Comparison of ENCODE assay signal across 40 cellular contexts in genomic region chr14:43207189-43207588, GRCh38.
"Had no signal": no experiment of that assay in that cellular context is flagged by ENCODE, and none has a peak within 500 bp of the region (broad histone marks: within the 10 kb centered on the region; RNA-seq: fewer than 3 reads in every experiment).

No MANE protein-coding gene starts in this region.

- H3K27ac ChIP-seq: adrenal gland, ascending aorta, body of pancreas, brain microvascular endothelial cell, breast epithelium, cardiac muscle cell had no signal

- FAIRE-seq: astrocyte, bronchial epithelial cell had no signal

- H3K27ac Mint-ChIP-seq: activated naive CD4-positive, alpha-beta T cell treated with anti-CD3 and anti-CD28 coated beads for 36 hours; activated naive CD4-positive, alpha-beta T cell treated with anti-CD3 and anti-CD28 coated beads, Interleukin-2, amount 10 ng/mL, durations not matched to agents 7 days and 5 days; activated naive CD4-positive, alpha-beta T cell treated with anti-CD3 and anti-CD28 coated beads, Interleukin-2, amount 50 U/mL, for 24 hours; activated naive CD4-positive, alpha-beta T cell treated with anti-CD3 and anti-CD28 coated beads, Interleukin-2, amount 50 U/mL, for 72 hours; activated naive CD8-positive, alpha-beta T cell; activated naive CD8-positive, alpha-beta T cell treated with anti-CD3 and anti-CD28 coated beads for 36 hours; activated naive CD8-positive, alpha-beta T cell treated with anti-CD3 and anti-CD28 coated beads, Interleukin-2, amount 10 ng/mL, durations not matched to agents 7 days and 5 days; activated naive CD8-positive, alpha-beta T cell treated with anti-CD3 and anti-CD28 coated beads, Interleukin-2, amount 50 U/mL, for 24 hours; activated T-cell treated with anti-CD3 and anti-CD28 coated beads, Interleukin-2, amount 50 U/mL, for 24 hours; activated T-cell treated with anti-CD3 and anti-CD28 coated beads, Interleukin-2, amount 50 U/mL, for 72 hours; activated T-helper 1 cell treated with anti-CD3 and anti-CD28 coated beads, Interleukin-12 subunit alpha, Interleukin-12 subunit beta, Interleukin-2, Interleukin-4 antibody, amounts not matched to agents 30 ng/mL and 10 ng/mL and 1 ng/mL, durations not matched to agents 14 hours and 24 hours and 36 hours; activated T-helper 17 cell treated with anti-CD3 and anti-CD28 coated beads, Interleukin-2, amount 50 U/mL, for 72 hours; activated T-helper 2 cell treated with anti-CD3 and anti-CD28 coated beads, Interferon-gamma antibody, Interleukin-2, Interleukin-4, amounts not matched to agents 10 μg/mL and 5 μg/mL and 100 μg/mL, durations not matched to agents 14 hours and 24 hours and 36 hours; brain had no signal

- H3K4me3 ChIP-seq: adrenal gland, ascending aorta, body of pancreas, breast epithelium, cardiac muscle cell had no signal

- DNase-seq: activated effector memory CD4-positive, alpha-beta T cell treated with anti-CD3 and anti-CD28 coated beads, Interleukin-2, amount 50 U/mL, for 16 hours; activated effector memory CD4-positive, alpha-beta T cell treated with Interleukin-2 at 50 U/mL for 16 hours; activated gamma-delta T cell; activated gamma-delta T cell treated with Interleukin-2 at 50 U/mL for 16 hours; activated naive CD4-positive, alpha-beta T cell; activated naive CD4-positive, alpha-beta T cell treated with anti-CD3 and anti-CD28 coated beads for 36 hours; activated naive CD4-positive, alpha-beta T cell treated with anti-CD3 and anti-CD28 coated beads, Interleukin-2, amount 10 ng/mL, durations not matched to agents 7 days and 5 days; activated naive CD4-positive, alpha-beta T cell treated with anti-CD3 and anti-CD28 coated beads, Interleukin-2, amount 50 U/mL, for 16 hours; activated naive CD4-positive, alpha-beta T cell treated with Interleukin-2 at 50 U/mL for 16 hours; activated naive CD8-positive, alpha-beta T cell treated with anti-CD3 and anti-CD28 coated beads for 36 hours; activated naive CD8-positive, alpha-beta T cell treated with anti-CD3 and anti-CD28 coated beads, Interleukin-2, amount 10 ng/mL, durations not matched to agents 7 days and 5 days; activated naive CD8-positive, alpha-beta T cell treated with anti-CD3 and anti-CD28 coated beads, Interleukin-2, amount 50 U/mL, for 24 hours; activated T-cell treated with anti-CD3 and anti-CD28 coated beads, Interleukin-2, amount 50 U/mL, for 1 hour; activated T-cell treated with anti-CD3 and anti-CD28 coated beads, Interleukin-2, amount 50 U/mL, for 24 hours; activated T-cell treated with anti-CD3 and anti-CD28 coated beads, Interleukin-2, amount 50 U/mL, for 4 hours; activated T-cell treated with anti-CD3 and anti-CD28 coated beads, Interleukin-2, amount 50 U/mL, for 48 hours; activated T-cell treated with anti-CD3 and anti-CD28 coated beads, Interleukin-2, amount 50 U/mL, for 72 hours; adrenal gland; amniotic stem cell; amygdala; anterior cingulate cortex; aorta; body of pancreas; brain microvascular endothelial cell; caudate nucleus; central memory CD4-positive, alpha-beta T cell; cerebellar nuclear complex had no signal

- H3K36me3 ChIP-seq: adrenal gland, ascending aorta, brain microvascular endothelial cell, breast epithelium, cardiac muscle cell had no signal

- H3K4me3 Mint-ChIP-seq: activated naive CD4-positive, alpha-beta T cell treated with anti-CD3 and anti-CD28 coated beads for 36 hours; activated naive CD4-positive, alpha-beta T cell treated with anti-CD3 and anti-CD28 coated beads, Interleukin-2, amount 10 ng/mL, durations not matched to agents 7 days and 5 days; activated naive CD4-positive, alpha-beta T cell treated with anti-CD3 and anti-CD28 coated beads, Interleukin-2, amount 50 U/mL, for 24 hours; activated naive CD8-positive, alpha-beta T cell; activated naive CD8-positive, alpha-beta T cell treated with anti-CD3 and anti-CD28 coated beads for 36 hours; activated naive CD8-positive, alpha-beta T cell treated with anti-CD3 and anti-CD28 coated beads, Interleukin-2, amount 10 ng/mL, durations not matched to agents 7 days and 5 days; activated naive CD8-positive, alpha-beta T cell treated with anti-CD3 and anti-CD28 coated beads, Interleukin-2, amount 50 U/mL, for 24 hours; activated T-cell treated with anti-CD3 and anti-CD28 coated beads, Interleukin-2, amount 50 U/mL, for 24 hours; activated T-cell treated with anti-CD3 and anti-CD28 coated beads, Interleukin-2, amount 50 U/mL, for 4 hours; activated T-cell treated with anti-CD3 and anti-CD28 coated beads, Interleukin-2, amount 50 U/mL, for 72 hours; activated T-helper 1 cell treated with anti-CD3 and anti-CD28 coated beads, Interleukin-12 subunit alpha, Interleukin-12 subunit beta, Interleukin-2, Interleukin-4 antibody, amounts not matched to agents 30 ng/mL and 10 ng/mL and 1 ng/mL, durations not matched to agents 14 hours and 24 hours and 36 hours; activated T-helper 17 cell treated with anti-CD3 and anti-CD28 coated beads, Interleukin-2, amount 50 U/mL, for 72 hours; brain; central memory CD8-positive, alpha-beta T cell had no signal

- H3K9me3 Mint-ChIP-seq: activated naive CD4-positive, alpha-beta T cell treated with anti-CD3 and anti-CD28 coated beads, Interleukin-2, amount 50 U/mL, for 24 hours; brain had no signal

- H3K27me3 ChIP-seq: adrenal gland, ascending aorta, body of pancreas, brain microvascular endothelial cell, breast epithelium, cardiac muscle cell had no signal

- H3K4me1 ChIP-seq: adrenal gland, ascending aorta, body of pancreas, breast epithelium had no signal

- H3K4me1 Mint-ChIP-seq: activated naive CD4-positive, alpha-beta T cell treated with anti-CD3 and anti-CD28 coated beads, Interleukin-2, amount 10 ng/mL, durations not matched to agents 7 days and 5 days; activated naive CD4-positive, alpha-beta T cell treated with anti-CD3 and anti-CD28 coated beads, Interleukin-2, amount 50 U/mL, for 24 hours; activated naive CD8-positive, alpha-beta T cell treated with anti-CD3 and anti-CD28 coated beads for 36 hours; activated naive CD8-positive, alpha-beta T cell treated with anti-CD3 and anti-CD28 coated beads, Interleukin-2, amount 10 ng/mL, durations not matched to agents 7 days and 5 days; activated naive CD8-positive, alpha-beta T cell treated with anti-CD3 and anti-CD28 coated beads, Interleukin-2, amount 50 U/mL, for 24 hours; activated T-helper 17 cell treated with anti-CD3 and anti-CD28 coated beads, Interleukin-2, amount 50 U/mL, for 72 hours; brain; central memory CD8-positive, alpha-beta T cell had no signal

- H3K36me3 Mint-ChIP-seq: activated naive CD4-positive, alpha-beta T cell treated with anti-CD3 and anti-CD28 coated beads, Interleukin-2, amount 10 ng/mL, durations not matched to agents 7 days and 5 days; activated naive CD4-positive, alpha-beta T cell treated with anti-CD3 and anti-CD28 coated beads, Interleukin-2, amount 50 U/mL, for 24 hours; activated naive CD4-positive, alpha-beta T cell treated with anti-CD3 and anti-CD28 coated beads, Interleukin-2, amount 50 U/mL, for 72 hours; activated naive CD8-positive, alpha-beta T cell; activated naive CD8-positive, alpha-beta T cell treated with anti-CD3 and anti-CD28 coated beads for 36 hours; activated naive CD8-positive, alpha-beta T cell treated with anti-CD3 and anti-CD28 coated beads, Interleukin-2, amount 10 ng/mL, durations not matched to agents 7 days and 5 days; brain had no signal

- H3K9me3 ChIP-seq: adrenal gland, ascending aorta, body of pancreas, breast epithelium had no signal

- ATAC-seq: activated naive CD4-positive, alpha-beta T cell treated with anti-CD3 and anti-CD28 coated beads, Interleukin-2, amount 50 U/mL, for 72 hours; activated naive CD8-positive, alpha-beta T cell treated with anti-CD3 and anti-CD28 coated beads, Interleukin-2, amount 50 U/mL, for 24 hours; activated T-cell treated with anti-CD3 and anti-CD28 coated beads, Interleukin-2, amount 50 U/mL, for 4 hours; activated T-cell treated with anti-CD3 and anti-CD28 coated beads, Interleukin-2, amount 50 U/mL, for 72 hours; activated T-helper 17 cell treated with anti-CD3 and anti-CD28 coated beads, Interleukin-2, amount 50 U/mL, for 72 hours; body of pancreas had no signal

- H3K27me3 Mint-ChIP-seq: activated naive CD4-positive, alpha-beta T cell treated with anti-CD3 and anti-CD28 coated beads, Interleukin-2, amount 10 ng/mL, durations not matched to agents 7 days and 5 days; activated naive CD4-positive, alpha-beta T cell treated with anti-CD3 and anti-CD28 coated beads, Interleukin-2, amount 50 U/mL, for 24 hours; activated naive CD8-positive, alpha-beta T cell; activated naive CD8-positive, alpha-beta T cell treated with anti-CD3 and anti-CD28 coated beads for 36 hours; activated naive CD8-positive, alpha-beta T cell treated with anti-CD3 and anti-CD28 coated beads, Interleukin-2, amount 10 ng/mL, durations not matched to agents 7 days and 5 days; activated naive CD8-positive, alpha-beta T cell treated with anti-CD3 and anti-CD28 coated beads, Interleukin-2, amount 50 U/mL, for 24 hours; activated T-cell treated with anti-CD3 and anti-CD28 coated beads, Interleukin-2, amount 50 U/mL, for 24 hours; activated T-helper 17 cell treated with anti-CD3 and anti-CD28 coated beads, Interleukin-2, amount 50 U/mL, for 72 hours; brain; central memory CD8-positive, alpha-beta T cell had no signal
